ENCODE assay signal across 12 cellular contexts in the genomic region with DNA sequence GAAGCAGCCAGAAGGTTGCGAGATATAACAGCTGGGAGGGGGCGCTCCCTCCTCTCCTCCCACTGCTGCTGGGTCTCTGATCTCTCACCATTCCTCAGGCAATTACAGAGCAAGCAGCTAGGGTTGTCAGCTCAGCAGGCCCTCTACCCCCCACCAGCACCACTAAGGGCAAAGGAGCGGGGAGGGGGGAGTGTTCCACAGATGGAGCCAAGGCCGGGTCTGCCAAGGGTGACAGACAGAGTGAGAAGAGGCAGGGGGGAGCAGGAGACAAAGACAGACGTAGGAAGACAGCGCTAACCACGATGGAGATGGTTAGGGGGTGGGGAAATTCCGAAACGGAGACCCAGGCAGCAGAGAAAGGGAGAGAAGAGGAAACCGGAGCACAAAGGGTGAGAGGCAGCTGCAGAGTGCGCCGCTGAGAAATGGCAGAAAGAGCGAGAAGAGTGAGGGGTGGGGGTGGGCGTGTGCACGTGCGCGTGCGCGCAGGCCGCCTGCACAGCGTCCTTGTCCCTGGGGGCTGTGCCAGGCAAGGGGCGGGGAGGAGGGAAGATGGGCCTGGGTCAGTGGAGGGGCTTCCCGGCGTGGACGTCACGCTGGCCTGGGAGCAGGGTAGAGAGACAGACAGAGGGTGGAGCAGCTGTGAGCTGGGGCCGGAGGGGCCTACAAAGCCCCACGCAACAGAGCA. TPM values are rescaled to one million over a fixed set of nuclear protein-coding genes. Genes with fewer than 3 reads are reported as not detected.
DNase-seq lines count a peak whose midpoint lies in the region; ATAC-seq and TF ChIP-seq lines count a peak whose summit lies in the region.
"Had no signal": no experiment of that assay in that cellular context is flagged by ENCODE, and none has a peak within 500 bp of the region (broad histone marks: within the 10 kb centered on the region; RNA-seq: fewer than 3 reads in every experiment).

No MANE protein-coding gene starts in this region.

- no peak overlapping the region for H3K27ac ChIP-seq in CD4-positive, alpha-beta T cell (ENCODE audit: low read depth, low read length)
- H3K27ac ChIP-seq in HUES6 (ENCODE audit: low read depth, low read length) (no peak overlapping the region), SJCRH30 (peak overlapping the region; percentile 51)
- H3K27ac ChIP-seq: VCaP had no signal

- H3K9me3 ChIP-seq in CD4-positive, alpha-beta T cell (ENCODE audit: control insufficient read depth, low read length), result no peaks in the 10 kb centered on the region
- H3K9me3 ChIP-seq in HUES6 (ENCODE audit: control insufficient read depth, insufficient read depth, low read depth, low read length), result peaks cover 9% of the 10 kb centered on the region; the same call in 1 of the 2 replicates
- no peaks in the 10 kb centered on the region for H3K9me3 ChIP-seq in SJCRH30 (replicated peaks)

- no peaks in the 10 kb centered on the region for H3K9me3 Mint-ChIP-seq in CD4-positive, alpha-beta T cell
- H3K9me3 Mint-ChIP-seq: natural killer cell treated with Interleukin-12 subunit alpha and Interleukin-12 subunit beta and Interleukin-15 and Interleukin-18, amount 100 ng/mL, for 72 hours had no signal

- H3K4me1 Mint-ChIP-seq in CD4-positive, alpha-beta T cell (ENCODE audit: low read depth), result peaks cover 15% of the 10 kb centered on the region

- intact Hi-C loops in CD4-positive, alpha-beta T cell (cut with DNase I, micrococcal nuclease), result no loop called here

- no peaks in the 10 kb centered on the region for H3K36me3 Mint-ChIP-seq in CD4-positive, alpha-beta T cell (ENCODE audit: low read depth)
- H3K36me3 Mint-ChIP-seq: natural killer cell treated with Interleukin-12 subunit alpha and Interleukin-12 subunit beta and Interleukin-15 and Interleukin-18, amount 100 ng/mL, for 72 hours had no signal

- H3K4me1 ChIP-seq in HUES6 (ENCODE audit: control insufficient read depth, insufficient read depth, low read length) (peaks cover 75% of the 10 kb centered on the region), SJCRH30 (peaks cover 55% of the 10 kb centered on the region)

- H3K36me3 ChIP-seq in HUES6 (ENCODE audit: control insufficient read depth, insufficient read depth, low read length) (no peaks in the 10 kb centered on the region), SJCRH30 (no peaks in the 10 kb centered on the region)

- peak; percentile 55 for ATAC-seq in CD4-positive, alpha-beta T cell (ENCODE audit: poor library complexity)

- peaks cover 25% of the 10 kb centered on the region for H3K27me3 Mint-ChIP-seq in CD4-positive, alpha-beta T cell

- TF ChIP-seq CTCF in CD4-positive, alpha-beta T cell (IDR thresholded peaks at IDR 0.05), result no peak

- H3K4me3 Mint-ChIP-seq in CD4-positive, alpha-beta T cell, result no peak overlapping the region
- H3K4me3 Mint-ChIP-seq: natural killer cell treated with Interleukin-12 subunit alpha and Interleukin-12 subunit beta and Interleukin-15 and Interleukin-18, amount 100 ng/mL, for 72 hours had no signal

- H3K27ac Mint-ChIP-seq in CD4-positive, alpha-beta T cell, result no peak overlapping the region
- H3K27ac Mint-ChIP-seq: natural killer cell treated with Interleukin-12 subunit alpha and Interleukin-12 subunit beta and Interleukin-15 and Interleukin-18, amount 100 ng/mL, for 72 hours had no signal

- POLR2A ChIA-PET in CD4-positive, alpha-beta T cell (lab: Charles Lee), result no interaction called here

- peak overlapping the region; percentile 1 for H3K9ac ChIP-seq in HUES6 (ENCODE audit: low read length)

- CTCF ChIA-PET in CD4-positive, alpha-beta T cell (lab: Charles Lee), result interaction anchor here (0.6 kb wide), 1 partner anchor 62 kb away, joined by 3 read pairs; no protein-coding TSS in a partner anchor

- H3K27me3 ChIP-seq in CD4-positive, alpha-beta T cell (ENCODE audit: control insufficient read depth, insufficient read depth, low read length), result peaks cover 41% of the 10 kb centered on the region
- H3K27me3 ChIP-seq in HUES6 (ENCODE audit: control insufficient read depth, insufficient read depth, low read length) (peaks cover 31% of the 10 kb centered on the region), SJCRH30 (no peaks in the 10 kb centered on the region)

- DNase-seq in CD4-positive, alpha-beta T cell, result no peak
- DNase-seq in SJCRH30 (peak; percentile 52 to 65), left kidney (ENCODE audit: low read depth, low spot score) (peak; percentile 56), NCI-H2081 treated with DMSO at 0.1 percent for 48 hours (lab: John Stamatoyannopoulos, UW) (no peak), DMS114 treated with DMSO at 0.1 percent for 48 hours (lab: John Stamatoyannopoulos, UW; ENCODE audit: unreplicated experiment) (no peak), foreskin melanocyte (no peak)
- DNase-seq in effector CD8-positive, alpha-beta T cell (lab: John Stamatoyannopoulos, UW), result no peak
- DNase-seq: foreskin fibroblast, NCI-H510A had no signal

- peak overlapping the region; percentile 43 for H3K4me3 ChIP-seq in HUES6 (ENCODE audit: low read depth, low read length)
- peak overlapping the region; percentile 25 for H3K4me3 ChIP-seq in SJCRH30

RNA-seq across cellular contexts. Expression of gene L1CAM, which starts 6.9 kb away (rescaled TPM):
- 1 to 10 TPM in 1 of 2 experiments, under 1 TPM in 1; 0.89 to 1.2 TPM for total RNA-seq in CD4-positive, alpha-beta T cell
- 14.2 and 14.7 TPM in 2 replicates for total RNA-seq in SJCRH30 (2014; rRNA removed; shearing (Covaris generic))

RNA-seq across cellular contexts. Expression of gene AVPR2, which starts 25.4 kb away (rescaled TPM):
- not detected for total RNA-seq in CD4-positive, alpha-beta T cell
- not detected in 2 replicates for total RNA-seq in SJCRH30 (2014; rRNA removed; shearing (Covaris generic))
- total RNA-seq: natural killer cell treated with Interleukin-12 subunit alpha and Interleukin-12 subunit beta and Interleukin-15 and Interleukin-18, amount 100 ng/mL, for 72 hours had no signal

RNA-seq across cellular contexts. Expression of gene ARHGAP4, which starts 47.0 kb away (rescaled TPM):
- 100 to 1,000 TPM; 456 to 463 TPM for total RNA-seq in CD4-positive, alpha-beta T cell
- total RNA-seq in SJCRH30 (2014; rRNA removed; shearing (Covaris generic)), result 7.7 and 8.2 TPM in 2 replicates

RNA-seq across cellular contexts. Expression of gene PDZD4, which starts 48.8 kb away (rescaled TPM):
- 10 to 100 TPM; 24.8 to 26.8 TPM for total RNA-seq in CD4-positive, alpha-beta T cell
- total RNA-seq in SJCRH30 (2014; rRNA removed; shearing (Covaris generic)), result 7.1 and 9.1 TPM in 2 replicates

RNA-seq across cellular contexts. Expression of gene NAA10, which starts 55.7 kb away (rescaled TPM):
- 10 to 100 TPM; 41.5 to 42.0 TPM for total RNA-seq in CD4-positive, alpha-beta T cell
- 58.6 and 69.6 TPM in 2 replicates for total RNA-seq in SJCRH30 (2014; rRNA removed; shearing (Covaris generic))

Comparison
In these comparisons a context has a peak if more than half of its experiments do, and no peak if none do; other contexts are left out.
1. DNase-seq: peak in SJCRH30 (2 of 2) and left kidney (single experiment); none in CD4-positive, alpha-beta T cell (0 of 10), NCI-H2081 treated with DMSO at 0.1 percent for 48 hours (single experiment), DMS114 treated with DMSO at 0.1 percent for 48 hours (single experiment), foreskin melanocyte (single experiment) and effector CD8-positive, alpha-beta T cell (single experiment).
2. RNA of gene ARHGAP4, which starts 47.0 kb away (total RNA-seq): 456 to 463 TPM in CD4-positive, alpha-beta T cell; 7.7 to 8.2 TPM in SJCRH30; every median in the first group is over 10 times any median in the second.